In genomic region chr12:105206686-105207374, GRCh38 we compare ENCODE assay signal across 19 cellular contexts. TPM values are rescaled to one million over a fixed set of nuclear protein-coding genes. Genes with fewer than 3 reads are reported as not detected.
A peak's percentile ranks its signal among the peaks of the same experiment; 100 is the strongest.
DNase-seq lines count a peak whose midpoint lies in the region; ATAC-seq and TF ChIP-seq lines count a peak whose summit lies in the region.
"Had no signal": no experiment of that assay in that cellular context is flagged by ENCODE, and none has a peak within 500 bp of the region (broad histone marks: within the 10 kb centered on the region; RNA-seq: fewer than 3 reads in every experiment).

No MANE protein-coding gene starts in this region.

- H2AFZ ChIP-seq in HCT116 (ENCODE audit: low read depth, low read length, poor library complexity, severe bottlenecking), result no peak overlapping the region
- no peak overlapping the region for H2AFZ ChIP-seq in hepatocyte

- DNase-seq in EH (ENCODE audit: low read depth), result peak; percentile 49
- no peak for DNase-seq in HCT116 (ENCODE audit: low read depth, low spot score)
- DNase-seq in fibroblast of mammary gland (ENCODE audit: low read depth), result peak; percentile 61
- DNase-seq in H4 (ENCODE audit: low spot score), result no peak
- no peak for DNase-seq in hepatocyte (ENCODE audit: low spot score)
- DNase-seq: Caco-2; CD4-positive, alpha-beta T cell; EL; H7; KBM-7; NCI-H1105; NCI-H1694 treated with DMSO at 0.1 percent for 48 hours; NCI-H510A; NCI-H748 treated with DMSO at 0.1 percent for 48 hours; OCI-M1; RPMI8226; SHP77 treated with DMSO at 0.1 percent for 48 hours had no signal

- no peak overlapping the region for H3K4me2 ChIP-seq in HCT116 (ENCODE audit: low read length)
- no peak overlapping the region for H3K4me2 ChIP-seq in hepatocyte

- H3K79me2 ChIP-seq in HCT116 (ENCODE audit: insufficient read depth, low read length) (no peaks in the 10 kb centered on the region), hepatocyte (no peaks in the 10 kb centered on the region)

- no peak overlapping the region for H3K4me3 Mint-ChIP-seq in activated T-helper 17 cell treated with anti-CD3 and anti-CD28 coated beads, Interleukin-2, amount 50 U/mL, for 72 hours
- H3K4me3 Mint-ChIP-seq: CD4-positive, alpha-beta T cell had no signal

- no peak overlapping the region for H3K27ac ChIP-seq in HCT116 (ENCODE audit: low read depth, low read length)
- no peak overlapping the region for H3K27ac ChIP-seq in hepatocyte

- CTCF ChIA-PET in HCT116 (lab: Charles Lee), result no interaction called here

- no peaks in the 10 kb centered on the region for H3K27me3 Mint-ChIP-seq in activated T-helper 17 cell treated with anti-CD3 and anti-CD28 coated beads, Interleukin-2, amount 50 U/mL, for 72 hours
- H3K27me3 Mint-ChIP-seq: CD4-positive, alpha-beta T cell had no signal

- intact Hi-C loops in HCT116 (cut with micrococcal nuclease), result no loop called here

- H3K9me3 ChIP-seq in HCT116 (ENCODE audit: control insufficient read depth in 1 of 2, insufficient read depth in 1 of 2, low read depth in 1 of 2, low read length in 2 of 2) (no peaks in the 10 kb centered on the region), hepatocyte (ENCODE audit: low read depth) (no peaks in the 10 kb centered on the region)
- H3K9me3 ChIP-seq: Caco-2 had no signal

- H3K4me3 ChIP-seq in HCT116 (replicated peaks in 1 of 2; ENCODE audit: low read depth in 1 of 2, low read length in 2 of 2) (no peak overlapping the region), fibroblast of mammary gland (ENCODE audit: control insufficient read depth, low read depth, low read length) (no peak overlapping the region), hepatocyte (no peak overlapping the region)

- peaks cover 10% of the 10 kb centered on the region for H3K4me1 Mint-ChIP-seq in activated T-helper 17 cell treated with anti-CD3 and anti-CD28 coated beads, Interleukin-2, amount 50 U/mL, for 72 hours

- POLR2A ChIA-PET in HCT116 (lab: Charles Lee), result no interaction called here

- BruUV-seq in HCT116 (replicated peaks; lab: Mats Ljungman, UMichigan), result no TSS peak

- H3K36me3 Mint-ChIP-seq in activated T-helper 17 cell treated with anti-CD3 and anti-CD28 coated beads, Interleukin-2, amount 50 U/mL, for 72 hours (ENCODE audit: low read depth), result peaks cover 84% of the 10 kb centered on the region

- H4K20me1 ChIP-seq in HCT116 (ENCODE audit: insufficient read depth) (no peaks in the 10 kb centered on the region), hepatocyte (ENCODE audit: insufficient read depth, poor library complexity, severe bottlenecking) (no peaks in the 10 kb centered on the region)

- no peak overlapping the region for H3K9ac ChIP-seq in HCT116 (ENCODE audit: low read length)

- ATAC-seq in HCT116, result no peak
- ATAC-seq in activated T-helper 17 cell treated with anti-CD3 and anti-CD28 coated beads, Interleukin-2, amount 50 U/mL, for 72 hours (replicated peaks), result no peak
- ATAC-seq in GM18858 (IDR thresholded peaks at IDR 0.05; ENCODE audit: unreplicated experiment), result no peak

- peak overlapping the region; percentile 12 for H3K27ac Mint-ChIP-seq in activated T-helper 17 cell treated with anti-CD3 and anti-CD28 coated beads, Interleukin-2, amount 50 U/mL, for 72 hours
- H3K27ac Mint-ChIP-seq: CD4-positive, alpha-beta T cell had no signal

- TF ChIP-seq CTCF in HCT116 (IDR thresholded peaks at IDR 0.05 in 2 of 3, conservative IDR thresholded peaks at IDR 0.05 in 1 of 3; ENCODE audit: borderline replicate concordance in 1 of 3, insufficient read depth in 1 of 3, low read depth in 2 of 3, low read length in 2 of 3) (no peak), fibroblast of mammary gland (conservative IDR thresholded peaks at IDR 0.05; ENCODE audit: control insufficient read depth, insufficient read depth, low read depth, low read length) (no peak), hepatocyte (IDR thresholded peaks at IDR 0.05; ENCODE audit: poor library complexity) (no peak)

- RAD21 ChIA-PET in HCT116 (lab: Charles Lee; ENCODE audit: low non-redundant PET in 1 of 2, low total read pairs in 2 of 2, uncharacterized antibody in 2 of 2, unreplicated experiment in 2 of 2), result no interaction called here

- no peak for TF ChIP-seq RAD21 in HCT116 (IDR thresholded peaks at IDR 0.05; ENCODE audit: low read depth)

- no peaks in the 10 kb centered on the region for H3K9me3 Mint-ChIP-seq in activated T-helper 17 cell treated with anti-CD3 and anti-CD28 coated beads, Interleukin-2, amount 50 U/mL, for 72 hours
- H3K9me3 Mint-ChIP-seq: CD4-positive, alpha-beta T cell had no signal

- no peaks in the 10 kb centered on the region for H3K9me2 ChIP-seq in HCT116 (ENCODE audit: insufficient read depth)
- no peaks in the 10 kb centered on the region for H3K9me2 ChIP-seq in hepatocyte (replicated peaks; ENCODE audit: insufficient read depth)

- H3K27me3 ChIP-seq in HCT116 (ENCODE audit: insufficient read depth, low read length) (no peaks in the 10 kb centered on the region), hepatocyte (no peaks in the 10 kb centered on the region)

- H3K4me1 ChIP-seq in HCT116 (ENCODE audit: control insufficient read depth in 1 of 2, insufficient read depth in 2 of 2, low read length in 2 of 2) (peaks cover 0 to 7% of the 10 kb centered on the region in 2 experiments; a peak in 1 of 4 replicates), hepatocyte (ENCODE audit: insufficient read depth) (no peaks in the 10 kb centered on the region)

- 94% methylated on average over 16 of the region's 16 CpGs for WGBS in hepatocyte (ENCODE audit: low lambda C conversion rate, missing lambda C conversion rate)

- H3K36me3 ChIP-seq in HCT116 (ENCODE audit: control insufficient read depth in 1 of 2, insufficient read depth in 2 of 2, low read length in 2 of 2) (no peaks in the 10 kb centered on the region; a peak in 1 of 4 replicates), hepatocyte (replicated peaks; ENCODE audit: insufficient read depth, low read depth) (peaks cover 6% of the 10 kb centered on the region)

- TF ChIP-seq POLR2A in HCT116 (IDR thresholded peaks at IDR 0.05; ENCODE audit: borderline replicate concordance, extremely low read depth, insufficient read depth, insufficient read length), result no peak

TF ChIP-seq in HCT116, 20 proteins besides CTCF, POLR2A, EP300 and RAD21:
- TF ChIP-seq YY1 (IDR thresholded peaks at IDR 0.05; ENCODE audit: extremely low read depth, insufficient replicate concordance, low read depth, low read length), result no peak
- peak; percentile 12; the same call in 1 of the 2 replicates for TF ChIP-seq REST (IDR thresholded peaks at IDR 0.05; ENCODE audit: low read depth)

RNA-seq across cellular contexts. Expression of gene APPL2, which starts 29.1 kb away (rescaled TPM):
- total RNA-seq in HCT116 (2021; ENCODE audit: unreplicated experiment), result 22.6 TPM
- polyA plus RNA-seq in HCT116 (2012), result 13.1 and 14.9 TPM in 2 replicates
- 10 to 100 TPM; 16.7 to 23.5 TPM for total RNA-seq in activated T-helper 17 cell treated with anti-CD3 and anti-CD28 coated beads, Interleukin-2, amount 50 U/mL, for 72 hours
- 12.0 and 12.3 TPM in 2 replicates for total RNA-seq in H4 (2014; rRNA removed; shearing (Covaris generic))
- 51.9 and 74.1 TPM in 2 replicates for total RNA-seq in hepatocyte
- polyA plus RNA-seq in hepatocyte, result 38.2 and 42.2 TPM in 2 replicates

Comparison
In these comparisons a context has a peak if more than half of its experiments do, and no peak if none do; other contexts are left out.
1. DNase-seq: peak in EH (single experiment) and fibroblast of mammary gland (single experiment); none in HCT116 (single experiment), H4 (single experiment) and hepatocyte (single experiment).